2 cellular contexts compared by ENCODE assay signal in the genomic region with DNA sequence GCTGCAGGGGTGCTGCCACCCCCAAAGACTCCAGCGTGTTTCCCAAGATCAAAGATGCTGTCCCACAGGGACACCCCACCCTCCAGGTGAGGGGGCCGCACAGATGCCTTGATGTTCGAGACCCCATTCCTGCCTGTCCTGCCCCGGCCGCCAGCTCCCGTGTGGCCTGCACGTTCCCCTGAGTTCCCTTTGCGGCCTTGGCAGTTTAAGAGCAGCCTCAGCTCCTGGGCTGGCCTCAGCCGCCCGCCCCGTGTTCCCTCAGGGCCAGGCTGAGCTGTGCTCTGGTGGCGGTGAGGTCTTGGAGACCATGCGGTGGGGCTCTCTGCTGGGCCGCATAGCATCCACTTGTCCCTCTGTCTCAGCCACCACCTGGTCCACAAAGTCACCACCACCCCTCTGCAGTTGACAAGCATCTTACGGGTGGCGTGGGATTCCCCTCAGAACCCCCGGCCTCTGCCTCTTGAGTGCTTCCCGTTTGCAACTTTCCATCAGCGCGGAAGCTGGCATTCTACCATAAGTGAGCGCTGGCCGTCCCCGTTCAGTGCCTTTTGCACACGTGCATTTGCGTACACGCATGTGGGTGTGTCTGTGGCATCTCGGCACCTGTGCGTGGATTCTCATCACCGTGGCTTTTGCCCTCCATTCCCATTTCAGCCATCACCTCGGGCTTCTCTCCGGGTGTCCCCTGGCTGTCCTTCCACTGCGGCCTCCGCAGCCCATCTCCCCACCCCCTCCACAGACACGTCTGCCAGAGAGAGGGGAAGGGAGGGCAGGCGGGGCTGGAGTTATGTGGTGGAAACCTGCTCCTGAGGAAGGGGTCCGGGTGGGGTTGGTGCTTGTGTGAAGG.
TF ChIP-seq lines count a peak whose summit lies in the region.

No MANE protein-coding gene starts in this region.

TF ChIP-seq in GM23338, 12 proteins besides CTCF, POLR2A, EP300 and RAD21 (continues in another document):
- TF ChIP-seq, protein P1, sequence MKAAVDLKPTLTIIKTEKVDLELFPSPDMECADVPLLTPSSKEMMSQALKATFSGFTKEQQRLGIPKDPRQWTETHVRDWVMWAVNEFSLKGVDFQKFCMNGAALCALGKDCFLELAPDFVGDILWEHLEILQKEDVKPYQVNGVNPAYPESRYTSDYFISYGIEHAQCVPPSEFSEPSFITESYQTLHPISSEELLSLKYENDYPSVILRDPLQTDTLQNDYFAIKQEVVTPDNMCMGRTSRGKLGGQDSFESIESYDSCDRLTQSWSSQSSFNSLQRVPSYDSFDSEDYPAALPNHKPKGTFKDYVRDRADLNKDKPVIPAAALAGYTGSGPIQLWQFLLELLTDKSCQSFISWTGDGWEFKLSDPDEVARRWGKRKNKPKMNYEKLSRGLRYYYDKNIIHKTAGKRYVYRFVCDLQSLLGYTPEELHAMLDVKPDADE (IDR thresholded peaks at IDR 0.05): no peak
- TF ChIP-seq ZNF331 (CRISPR knock-in tag; IDR thresholded peaks at IDR 0.05; ENCODE audit: low read depth) (no peak), JUNB (IDR thresholded peaks at IDR 0.05; ENCODE audit: unreplicated experiment) (no peak), POLR2AphosphoS5 (IDR thresholded peaks at IDR 0.05; ENCODE audit: low read depth) (no peak), REST (IDR thresholded peaks at IDR 0.05; ENCODE audit: unreplicated experiment) (no peak), NANOG (IDR thresholded peaks at IDR 0.05; ENCODE audit: borderline replicate concordance) (no peak)
- TF ChIP-seq, protein P2, sequence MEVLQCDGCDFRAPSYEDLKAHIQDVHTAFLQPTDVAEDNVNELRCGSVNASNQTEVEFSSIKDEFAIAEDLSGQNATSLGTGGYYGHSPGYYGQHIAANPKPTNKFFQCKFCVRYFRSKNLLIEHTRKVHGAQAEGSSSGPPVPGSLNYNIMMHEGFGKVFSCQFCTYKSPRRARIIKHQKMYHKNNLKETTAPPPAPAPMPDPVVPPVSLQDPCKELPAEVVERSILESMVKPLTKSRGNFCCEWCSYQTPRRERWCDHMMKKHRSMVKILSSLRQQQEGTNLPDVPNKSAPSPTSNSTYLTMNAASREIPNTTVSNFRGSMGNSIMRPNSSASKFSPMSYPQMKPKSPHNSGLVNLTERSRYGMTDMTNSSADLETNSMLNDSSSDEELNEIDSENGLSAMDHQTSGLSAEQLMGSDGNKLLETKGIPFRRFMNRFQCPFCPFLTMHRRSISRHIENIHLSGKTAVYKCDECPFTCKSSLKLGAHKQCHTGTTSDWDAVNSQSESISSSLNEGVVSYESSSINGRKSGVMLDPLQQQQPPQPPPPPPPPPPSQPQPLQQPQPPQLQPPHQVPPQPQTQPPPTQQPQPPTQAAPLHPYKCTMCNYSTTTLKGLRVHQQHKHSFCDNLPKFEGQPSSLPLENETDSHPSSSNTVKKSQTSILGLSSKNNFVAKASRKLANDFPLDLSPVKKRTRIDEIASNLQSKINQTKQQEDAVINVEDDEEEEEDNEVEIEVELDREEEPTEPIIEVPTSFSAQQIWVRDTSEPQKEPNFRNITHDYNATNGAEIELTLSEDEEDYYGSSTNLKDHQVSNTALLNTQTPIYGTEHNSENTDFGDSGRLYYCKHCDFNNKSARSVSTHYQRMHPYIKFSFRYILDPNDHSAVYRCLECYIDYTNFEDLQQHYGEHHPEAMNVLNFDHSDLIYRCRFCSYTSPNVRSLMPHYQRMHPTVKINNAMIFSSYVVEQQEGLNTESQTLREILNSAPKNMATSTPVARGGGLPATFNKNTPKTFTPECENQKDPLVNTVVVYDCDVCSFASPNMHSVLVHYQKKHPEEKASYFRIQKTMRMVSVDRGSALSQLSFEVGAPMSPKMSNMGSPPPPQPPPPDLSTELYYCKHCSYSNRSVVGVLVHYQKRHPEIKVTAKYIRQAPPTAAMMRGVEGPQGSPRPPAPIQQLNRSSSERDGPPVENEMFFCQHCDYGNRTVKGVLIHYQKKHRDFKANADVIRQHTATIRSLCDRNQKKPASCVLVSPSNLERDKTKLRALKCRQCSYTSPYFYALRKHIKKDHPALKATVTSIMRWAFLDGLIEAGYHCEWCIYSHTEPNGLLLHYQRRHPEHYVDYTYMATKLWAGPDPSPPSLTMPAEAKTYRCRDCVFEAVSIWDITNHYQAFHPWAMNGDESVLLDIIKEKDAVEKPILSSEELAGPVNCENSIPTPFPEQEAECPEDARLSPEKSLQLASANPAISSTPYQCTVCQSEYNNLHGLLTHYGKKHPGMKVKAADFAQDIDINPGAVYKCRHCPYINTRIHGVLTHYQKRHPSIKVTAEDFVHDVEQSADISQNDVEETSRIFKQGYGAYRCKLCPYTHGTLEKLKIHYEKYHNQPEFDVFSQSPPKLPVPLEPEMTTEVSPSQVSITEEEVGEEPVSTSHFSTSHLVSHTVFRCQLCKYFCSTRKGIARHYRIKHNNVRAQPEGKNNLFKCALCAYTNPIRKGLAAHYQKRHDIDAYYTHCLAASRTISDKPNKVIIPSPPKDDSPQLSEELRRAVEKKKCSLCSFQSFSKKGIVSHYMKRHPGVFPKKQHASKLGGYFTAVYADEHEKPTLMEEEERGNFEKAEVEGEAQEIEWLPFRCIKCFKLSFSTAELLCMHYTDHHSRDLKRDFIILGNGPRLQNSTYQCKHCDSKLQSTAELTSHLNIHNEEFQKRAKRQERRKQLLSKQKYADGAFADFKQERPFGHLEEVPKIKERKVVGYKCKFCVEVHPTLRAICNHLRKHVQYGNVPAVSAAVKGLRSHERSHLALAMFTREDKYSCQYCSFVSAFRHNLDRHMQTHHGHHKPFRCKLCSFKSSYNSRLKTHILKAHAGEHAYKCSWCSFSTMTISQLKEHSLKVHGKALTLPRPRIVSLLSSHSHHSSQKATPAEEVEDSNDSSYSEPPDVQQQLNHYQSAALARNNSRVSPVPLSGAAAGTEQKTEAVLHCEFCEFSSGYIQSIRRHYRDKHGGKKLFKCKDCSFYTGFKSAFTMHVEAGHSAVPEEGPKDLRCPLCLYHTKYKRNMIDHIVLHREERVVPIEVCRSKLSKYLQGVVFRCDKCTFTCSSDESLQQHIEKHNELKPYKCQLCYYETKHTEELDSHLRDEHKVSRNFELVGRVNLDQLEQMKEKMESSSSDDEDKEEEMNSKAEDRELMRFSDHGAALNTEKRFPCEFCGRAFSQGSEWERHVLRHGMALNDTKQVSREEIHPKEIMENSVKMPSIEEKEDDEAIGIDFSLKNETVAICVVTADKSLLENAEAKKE (CRISPR knock-in tag; IDR thresholded peaks at IDR 0.05): no peak

TF ChIP-seq in H1, 55 proteins besides CTCF, POLR2A, EP300 and RAD21:
- TF ChIP-seq KDM5A (IDR thresholded peaks at IDR 0.05; ENCODE audit: low read length) (no peak), HDAC6 (IDR thresholded peaks at IDR 0.05; ENCODE audit: low read depth, low read length) (no peak), CHD2 (IDR thresholded peaks at IDR 0.05; ENCODE audit: low read length) (no peak), EZH2 (IDR thresholded peaks at IDR 0.05; ENCODE audit: low read depth, low read length, severe bottlenecking) (no peak), USF2 (IDR thresholded peaks at IDR 0.05; ENCODE audit: low read length) (no peak), BACH1 (IDR thresholded peaks at IDR 0.05; ENCODE audit: low read length) (no peak), FOSL1 (IDR thresholded peaks at IDR 0.05; ENCODE audit: insufficient read depth, low read depth, low read length) (no peak), YY1 (IDR thresholded peaks at IDR 0.05; ENCODE audit: low read depth, low read length) (no peak), POLR2AphosphoS5 (IDR thresholded peaks at IDR 0.05; ENCODE audit: low read depth, low read length) (no peak), CEBPB (IDR thresholded peaks at IDR 0.05; ENCODE audit: low read depth, low read length) (no peak), CBX8 (IDR thresholded peaks at IDR 0.05; ENCODE audit: borderline replicate concordance, low read depth, low read length) (no peak), SAP30 (IDR thresholded peaks at IDR 0.05; ENCODE audit: insufficient read depth, insufficient replicate concordance, low read length) (no peak), TAF1 (IDR thresholded peaks at IDR 0.05; ENCODE audit: low read depth, low read length) (no peak), CHD1 (IDR thresholded peaks at IDR 0.05; ENCODE audit: low read depth, low read length) (no peak), POU5F1 (IDR thresholded peaks at IDR 0.05; ENCODE audit: low read depth, low read length) (no peak), RNF2 (IDR thresholded peaks at IDR 0.05; ENCODE audit: borderline replicate concordance, low read depth, low read length, missing control alignments, poor library complexity, severe bottlenecking) (no peak), GABPA (IDR thresholded peaks at IDR 0.05; ENCODE audit: borderline replicate concordance, insufficient read depth, low read length) (no peak), TBP (IDR thresholded peaks at IDR 0.05; ENCODE audit: low read depth, low read length) (no peak)
